8 cellular contexts compared by ENCODE assay signal in genomic region chr2:7672027-7672684, GRCh38.
DNase-seq lines count a peak whose midpoint lies in the region; ATAC-seq and TF ChIP-seq lines count a peak whose summit lies in the region.

No MANE protein-coding gene starts in this region.

- ATAC-seq in activated CD8-positive, alpha-beta T cell treated with anti-CD3 and anti-CD28 coated beads, Interleukin-2, amount 10 ng/mL, durations not matched to agents 7 days and 5 days: peak; percentile 85
- ATAC-seq in GM18517 (IDR thresholded peaks at IDR 0.05; ENCODE audit: unreplicated experiment): no peak
- no peak for ATAC-seq in GM18861 (IDR thresholded peaks at IDR 0.05; ENCODE audit: unreplicated experiment)
- ATAC-seq in HG03135 (IDR thresholded peaks at IDR 0.05; ENCODE audit: unreplicated experiment): no peak

- 62 to 68% methylated on average over 6 of the region's 8 CpGs for WGBS in esophagus squamous epithelium, 2 donors
- no CpG with 5 or more reads among the region's 8 CpGs for WGBS in trophoblast cell (ENCODE audit: extremely low coverage, insufficient coverage, insufficient read length)

- H3K4me1 ChIP-seq in DOHH2 (ENCODE audit: control insufficient read depth, low read length) (peaks cover 49% of the 10 kb centered on the region), esophagus squamous epithelium (no peaks in the 10 kb centered on the region), trophoblast cell (ENCODE audit: control insufficient read depth in 1 of 2, insufficient read depth in 2 of 2, low read length in 2 of 2) (no peaks in the 10 kb centered on the region)

- H3K27ac Mint-ChIP-seq in activated CD8-positive, alpha-beta T cell treated with anti-CD3 and anti-CD28 coated beads, Interleukin-2, amount 10 ng/mL, durations not matched to agents 7 days and 5 days: peak overlapping the region; percentile 87

- H3K14ac ChIP-seq in trophoblast cell (ENCODE audit: low read length): no peak overlapping the region

- DNase-seq in NAMALWA (ENCODE audit: low spot score) (peak; percentile 62), esophagus squamous epithelium (lab: John Stamatoyannopoulos, UW) (no peak), trophoblast cell (peak; percentile 43 to 86)
- DNase-seq in activated CD8-positive, alpha-beta T cell treated with anti-CD3 and anti-CD28 coated beads, Interleukin-2, amount 10 ng/mL, durations not matched to agents 7 days and 5 days: peak; percentile 77

- POLR2A ChIA-PET in activated CD8-positive, alpha-beta T cell treated with anti-CD3 and anti-CD28 coated beads, Interleukin-2, amount 10 ng/mL, durations not matched to agents 7 days and 5 days (lab: Charles Lee): interaction anchor here (0.6 to 2.7 kb wide), 10 partner anchors 21 to 1012 kb away, joined by 3 to 16 read pairs (median 3); no protein-coding TSS in a partner anchor

- H3K27me3 ChIP-seq in DOHH2 (ENCODE audit: control insufficient read depth, low read length) (no peaks in the 10 kb centered on the region), esophagus squamous epithelium (no peaks in the 10 kb centered on the region), trophoblast cell (ENCODE audit: insufficient read depth, low read length) (no peaks in the 10 kb centered on the region)

- no peaks in the 10 kb centered on the region; the same call in 1 of the 2 replicates for H3F3A ChIP-seq in DOHH2 (ENCODE audit: control insufficient read depth, insufficient read depth)

- H3K4me3 ChIP-seq in DOHH2 (ENCODE audit: low read length): no peak overlapping the region
- no peak overlapping the region for H3K4me3 ChIP-seq in esophagus squamous epithelium
- no peak overlapping the region for H3K4me3 ChIP-seq in trophoblast cell (ENCODE audit: low read depth, low read length)

- no peak overlapping the region for H2BK120ac ChIP-seq in trophoblast cell (ENCODE audit: insufficient read depth, low read length, poor library complexity)

- H3K4me2 ChIP-seq in DOHH2 (ENCODE audit: low read length): 0 out of 2 replicates have a peak overlapping the region, but pooled peaks have one; percentile 5
- no peak overlapping the region for H3K4me2 ChIP-seq in trophoblast cell (ENCODE audit: low read length)

- H3K9me3 Mint-ChIP-seq in activated CD8-positive, alpha-beta T cell treated with anti-CD3 and anti-CD28 coated beads, Interleukin-2, amount 10 ng/mL, durations not matched to agents 7 days and 5 days (ENCODE audit: insufficient read depth): peaks cover 8% of the 10 kb centered on the region

- no peak overlapping the region for H2BK12ac ChIP-seq in trophoblast cell (ENCODE audit: low read length)

- H3K36me3 Mint-ChIP-seq in activated CD8-positive, alpha-beta T cell treated with anti-CD3 and anti-CD28 coated beads, Interleukin-2, amount 10 ng/mL, durations not matched to agents 7 days and 5 days (ENCODE audit: low read depth): peaks cover 54% of the 10 kb centered on the region

- H3K27me3 Mint-ChIP-seq in activated CD8-positive, alpha-beta T cell treated with anti-CD3 and anti-CD28 coated beads, Interleukin-2, amount 10 ng/mL, durations not matched to agents 7 days and 5 days (ENCODE audit: low read depth): no peaks in the 10 kb centered on the region

- H3K9me3 ChIP-seq in DOHH2 (ENCODE audit: control insufficient read depth, insufficient read depth, low read length): peaks cover 11% of the 10 kb centered on the region; the same call in 1 of the 2 replicates
- no peaks in the 10 kb centered on the region for H3K9me3 ChIP-seq in esophagus squamous epithelium
- peaks cover 2% of the 10 kb centered on the region for H3K9me3 ChIP-seq in trophoblast cell (ENCODE audit: insufficient read depth, low read depth, low read length)

- no peak overlapping the region for H4K12ac ChIP-seq in trophoblast cell (ENCODE audit: low read depth, low read length)

- no peak for TF ChIP-seq POLR2A in esophagus squamous epithelium (IDR thresholded peaks at IDR 0.05)

- no peak overlapping the region for H3K18ac ChIP-seq in trophoblast cell (ENCODE audit: low read length)

- H3K79me1 ChIP-seq in trophoblast cell (ENCODE audit: low read length): no peaks in the 10 kb centered on the region

- H3K9me2 ChIP-seq in DOHH2 (replicated peaks; ENCODE audit: control insufficient read depth, low read length): no peaks in the 10 kb centered on the region

- no peak overlapping the region for H2AK5ac ChIP-seq in trophoblast cell (ENCODE audit: low read length)

- H4K20me1 ChIP-seq in DOHH2 (ENCODE audit: control insufficient read depth, insufficient read depth, low read depth, low read length): no peaks in the 10 kb centered on the region

- H3K79me2 ChIP-seq in DOHH2 (ENCODE audit: control insufficient read depth, low read length): no peaks in the 10 kb centered on the region
- no peaks in the 10 kb centered on the region for H3K79me2 ChIP-seq in trophoblast cell (ENCODE audit: control insufficient read depth, insufficient read depth, low read length, poor library complexity)

- H3K27ac ChIP-seq in DOHH2 (ENCODE audit: low read depth, low read length) (no peak overlapping the region), esophagus squamous epithelium (no peak overlapping the region), trophoblast cell (ENCODE audit: low read depth, low read length) (no peak overlapping the region)

- H3K4ac ChIP-seq in trophoblast cell (ENCODE audit: low read depth, low read length): no peak overlapping the region

- H3K4me1 Mint-ChIP-seq in activated CD8-positive, alpha-beta T cell treated with anti-CD3 and anti-CD28 coated beads, Interleukin-2, amount 10 ng/mL, durations not matched to agents 7 days and 5 days (ENCODE audit: low read depth): peaks cover 53% of the 10 kb centered on the region

- H2BK5ac ChIP-seq in trophoblast cell (ENCODE audit: low read depth, low read length, poor library complexity): no peak overlapping the region

- no peak overlapping the region for H4K91ac ChIP-seq in trophoblast cell (ENCODE audit: low read depth, low read length)

- H3K9ac ChIP-seq in trophoblast cell (ENCODE audit: low read length): no peak overlapping the region

- TF ChIP-seq CTCF in DOHH2 (IDR thresholded peaks at IDR 0.05; ENCODE audit: low read depth, low read length, poor library complexity, severe bottlenecking) (peak; percentile 97), esophagus squamous epithelium (IDR thresholded peaks at IDR 0.05) (peak; percentile 24 to 81 (median 60))

- no peak overlapping the region for H4K8ac ChIP-seq in trophoblast cell (ENCODE audit: low read depth, low read length)

- H3K4me3 Mint-ChIP-seq in activated CD8-positive, alpha-beta T cell treated with anti-CD3 and anti-CD28 coated beads, Interleukin-2, amount 10 ng/mL, durations not matched to agents 7 days and 5 days: peak overlapping the region; percentile 40

- no peak overlapping the region for H2AFZ ChIP-seq in trophoblast cell (ENCODE audit: insufficient read depth, low read length, poor library complexity)

- intact Hi-C loops in esophagus squamous epithelium (cut with DNase I): no loop called here

- H3K36me3 ChIP-seq in DOHH2 (ENCODE audit: control insufficient read depth, low read length) (no peaks in the 10 kb centered on the region; the same call in 1 of the 2 replicates), esophagus squamous epithelium (no peaks in the 10 kb centered on the region), trophoblast cell (ENCODE audit: control insufficient read depth in 1 of 2, insufficient read depth in 2 of 2, low read length in 2 of 2) (no peaks in the 10 kb centered on the region)

- CTCF ChIA-PET in activated CD8-positive, alpha-beta T cell treated with anti-CD3 and anti-CD28 coated beads, Interleukin-2, amount 10 ng/mL, durations not matched to agents 7 days and 5 days (lab: Charles Lee): interaction anchor here (0.6 to 4.3 kb wide), 58 partner anchors 8 to 620 kb away, joined by 3 to 40 read pairs (median 4); no protein-coding TSS in a partner anchor

- no peak overlapping the region for H3K23ac ChIP-seq in trophoblast cell (ENCODE audit: low read length)
